12 cellular contexts compared by ENCODE assay signal in the genomic region with DNA sequence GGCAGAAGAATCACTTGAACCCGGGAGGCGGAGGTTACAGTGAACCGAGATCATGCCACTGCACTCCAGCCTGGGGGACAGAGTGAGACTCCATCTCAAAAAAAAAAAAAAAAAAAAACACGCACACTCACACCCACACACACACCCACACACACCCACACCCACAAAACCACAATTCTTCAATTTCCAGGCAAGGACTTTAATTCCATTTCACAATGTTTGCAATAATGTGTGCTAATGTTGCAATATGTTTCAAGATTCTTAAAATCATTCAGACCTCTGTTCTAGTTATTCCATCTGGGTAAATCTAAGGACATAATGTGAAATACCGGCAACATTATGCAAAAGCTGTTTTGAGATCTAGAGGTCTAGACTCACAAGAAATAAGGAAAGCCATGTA. TPM values are rescaled to one million over a fixed set of nuclear protein-coding genes. Genes with fewer than 3 reads are reported as not detected.
DNase-seq lines count a peak whose midpoint lies in the region; ATAC-seq and TF ChIP-seq lines count a peak whose summit lies in the region.
"Had no signal": no experiment of that assay in that cellular context is flagged by ENCODE, and none has a peak within 500 bp of the region (broad histone marks: within the 10 kb centered on the region; RNA-seq: fewer than 3 reads in every experiment).

No MANE protein-coding gene starts in this region.

- H3K4me1 Mint-ChIP-seq in T-helper 17 cell: peaks cover 22% of the 10 kb centered on the region
- H3K4me1 Mint-ChIP-seq: neural crest cell had no signal

- TF ChIP-seq CTCF in right atrium auricular region (IDR thresholded peaks at IDR 0.05): no peak
- no peak for TF ChIP-seq CTCF in fibroblast of mammary gland (conservative IDR thresholded peaks at IDR 0.05; ENCODE audit: control insufficient read depth, insufficient read depth, low read depth, low read length)

- H3K36me3 ChIP-seq in right atrium auricular region: peaks cover 45% of the 10 kb centered on the region
- H3K36me3 ChIP-seq in subcutaneous abdominal adipose tissue (ENCODE audit: control insufficient read depth in 5 of 5, insufficient read depth in 5 of 5, low read length in 5 of 5): peaks cover 9 to 30% (median 22%) of the 10 kb centered on the region in 5 donors

- H3K36me3 Mint-ChIP-seq in T-helper 17 cell (ENCODE audit: low read depth): peaks cover 11% of the 10 kb centered on the region

- DNase-seq in right atrium auricular region (ENCODE audit: low spot score) (peak; percentile 56), cardiac septum (ENCODE audit: low spot score) (no peak), T-helper 17 cell (no peak), fibroblast of mammary gland (ENCODE audit: low read depth) (peak; percentile 85), H4 (ENCODE audit: low spot score) (no peak)
- no peak for DNase-seq in effector CD8-positive, alpha-beta T cell (lab: John Stamatoyannopoulos, UW)
- DNase-seq: NCI-H345 had no signal

- H3K4me3 ChIP-seq in right atrium auricular region: no peak overlapping the region
- H3K4me3 ChIP-seq in fibroblast of mammary gland (ENCODE audit: control insufficient read depth, low read depth, low read length): no peak overlapping the region
- no peak overlapping the region for H3K4me3 ChIP-seq in subcutaneous abdominal adipose tissue (ENCODE audit: low read depth in 1 of 5, low read length in 5 of 5)
- H3K4me3 ChIP-seq: hepatocyte had no signal

- no peaks in the 10 kb centered on the region for H3K27me3 ChIP-seq in right atrium auricular region
- no peaks in the 10 kb centered on the region for H3K27me3 ChIP-seq in subcutaneous abdominal adipose tissue (ENCODE audit: control insufficient read depth in 5 of 5, insufficient read depth in 4 of 5, low read length in 5 of 5)
- H3K27me3 ChIP-seq: hepatocyte had no signal

- H3K9me3 ChIP-seq in right atrium auricular region (peaks cover 0 to 5% of the 10 kb centered on the region in 2 donors), T-helper 17 cell (ENCODE audit: control insufficient read depth, low read length, poor library complexity, severe bottlenecking) (no peaks in the 10 kb centered on the region), subcutaneous abdominal adipose tissue (ENCODE audit: control insufficient read depth in 5 of 5, low read length in 5 of 5) (no peaks in the 10 kb centered on the region)

- peak overlapping the region; percentile 28 for H3K4me3 Mint-ChIP-seq in T-helper 17 cell
- H3K4me3 Mint-ChIP-seq: neural crest cell had no signal

- ATAC-seq in T-helper 17 cell: no peak
- ATAC-seq in GM19397 (IDR thresholded peaks at IDR 0.05; ENCODE audit: unreplicated experiment): no peak

- H3K4me1 ChIP-seq in right atrium auricular region: peaks cover 0 to 12% of the 10 kb centered on the region in 2 donors
- H3K4me1 ChIP-seq in subcutaneous abdominal adipose tissue (ENCODE audit: control insufficient read depth in 5 of 5, insufficient read depth in 5 of 5, low read length in 5 of 5): peaks cover 0 to 23% (median 11%) of the 10 kb centered on the region in 5 donors
- H3K4me1 ChIP-seq: Caco-2 had no signal

- no peak overlapping the region for H3K27ac ChIP-seq in right atrium auricular region
- H3K27ac ChIP-seq in subcutaneous abdominal adipose tissue (ENCODE audit: low read depth, low read length): peak overlapping the region; percentile 82

- peak overlapping the region; percentile 85 for H3K27ac Mint-ChIP-seq in T-helper 17 cell

- no peak overlapping the region for H3K9ac ChIP-seq in subcutaneous abdominal adipose tissue (ENCODE audit: low read length in 5 of 5)

- H3K27me3 Mint-ChIP-seq in T-helper 17 cell: no peaks in the 10 kb centered on the region

- intact Hi-C loops in cardiac septum (cut with DNase I): no loop called here

RNA-seq across cellular contexts. Expression of gene CCDC69, which starts 28.3 kb away (rescaled TPM):
- total RNA-seq in right atrium auricular region (100 to 1,000 TPM; 185 to 202 TPM), cardiac septum (116 TPM), T-helper 17 cell (10 to 100 TPM; 74.7 to 82.5 TPM)
- 4.9 and 7.2 TPM in 2 replicates for total RNA-seq in H4 (2014; rRNA removed; shearing (Covaris generic))

RNA-seq across cellular contexts. Expression of gene ANXA6, which starts 38.0 kb away (rescaled TPM):
- total RNA-seq in right atrium auricular region (100 to 1,000 TPM; 164 to 165 TPM), cardiac septum (257 TPM), T-helper 17 cell (100 to 1,000 TPM; 258 to 307 TPM)
- 113 and 131 TPM in 2 replicates for total RNA-seq in H4 (2014; rRNA removed; shearing (Covaris generic))

RNA-seq across cellular contexts. Expression of gene GM2A, which starts 57.4 kb away (rescaled TPM):
- total RNA-seq in right atrium auricular region (10 to 100 TPM; 21.5 to 36.4 TPM), cardiac septum (29.4 TPM), T-helper 17 cell (10 to 100 TPM in 1 of 2 donors, 1 to 10 TPM in 1; 6.0 to 13.4 TPM)
- 13.7 and 16.2 TPM in 2 replicates for total RNA-seq in H4 (2014; rRNA removed; shearing (Covaris generic))

Comparison
In these comparisons a context has a peak if more than half of its experiments do, and no peak if none do; other contexts are left out.
1. DNase-seq: peak in right atrium auricular region (single experiment) and fibroblast of mammary gland (single experiment); none in cardiac septum (single experiment), T-helper 17 cell (0 of 3), H4 (single experiment) and effector CD8-positive, alpha-beta T cell (single experiment).